In genomic region chr16:13269905-13270528, GRCh38 we compare ENCODE assay signal across 1 cellular context.
TF ChIP-seq lines count a peak whose summit lies in the region.

No MANE protein-coding gene starts in this region.

TF ChIP-seq in HepG2, 621 proteins besides CTCF, POLR2A, EP300 and RAD21 (continued from another document and continues in another):
- no peak for TF ChIP-seq ZUFSP (CRISPR knock-in tag; IDR thresholded peaks at IDR 0.05; ENCODE audit: borderline replicate concordance)
- no peak for TF ChIP-seq AFF4 (CRISPR knock-in tag; IDR thresholded peaks at IDR 0.05)
- TF ChIP-seq ZNF446 (CRISPR knock-in tag; IDR thresholded peaks at IDR 0.05), result no peak
- no peak for TF ChIP-seq ZNF549 (CRISPR knock-in tag; IDR thresholded peaks at IDR 0.05)
- peak; percentile 99 for TF ChIP-seq TOPORS (CRISPR knock-in tag; IDR thresholded peaks at IDR 0.05)
- 0 out of 2 replicates have a peak, but pooled peaks have one; percentile 20 for TF ChIP-seq MAFF (IDR thresholded peaks at IDR 0.05; ENCODE audit: low read depth, low read length)
- no peak for TF ChIP-seq SMAD9 (CRISPR knock-in tag; IDR thresholded peaks at IDR 0.05)
- TF ChIP-seq NCOA2 (CRISPR knock-in tag; IDR thresholded peaks at IDR 0.05), result peak; percentile 93
- peak; percentile 98 for TF ChIP-seq KDM6A (CRISPR knock-in tag; IDR thresholded peaks at IDR 0.05; ENCODE audit: low read depth)
- peak; percentile 87 for TF ChIP-seq ZNF362 (CRISPR knock-in tag; IDR thresholded peaks at IDR 0.05; ENCODE audit: borderline replicate concordance)
- peak; percentile 65; the same call in 1 of the 2 replicates for TF ChIP-seq MYC (CRISPR knock-in tag; IDR thresholded peaks at IDR 0.05; ENCODE audit: borderline replicate concordance)
- TF ChIP-seq ATF7-NPFF (CRISPR knock-in tag; IDR thresholded peaks at IDR 0.05; ENCODE audit: low read depth), result no peak; the same call in 1 of the 2 replicates
- peak; percentile 85; the same call in 1 of the 2 replicates for TF ChIP-seq ZNF460 (CRISPR knock-in tag; IDR thresholded peaks at IDR 0.05; ENCODE audit: borderline replicate concordance)
- peak; percentile 85; the same call in 1 of the 2 replicates for TF ChIP-seq ZC3H13 (CRISPR knock-in tag; IDR thresholded peaks at IDR 0.05)
- TF ChIP-seq NFKBIZ (CRISPR knock-in tag; IDR thresholded peaks at IDR 0.05), result peak; percentile 64; the same call in 1 of the 2 replicates
- peak; percentile 99 for TF ChIP-seq HDAC2 (CRISPR knock-in tag; IDR thresholded peaks at IDR 0.05)
- TF ChIP-seq ZNF414 (CRISPR knock-in tag; IDR thresholded peaks at IDR 0.05), result peak; percentile 97
- peak; percentile 73 for TF ChIP-seq UBTF (CRISPR knock-in tag; IDR thresholded peaks at IDR 0.05)
- TF ChIP-seq ZBTB14 (CRISPR knock-in tag; IDR thresholded peaks at IDR 0.05), result no peak
- TF ChIP-seq NFKB2 (CRISPR knock-in tag; IDR thresholded peaks at IDR 0.05; ENCODE audit: borderline replicate concordance), result no peak
- peak; percentile 88 for TF ChIP-seq MEF2D (CRISPR knock-in tag; IDR thresholded peaks at IDR 0.05)
- TF ChIP-seq GMEB2 (CRISPR knock-in tag; IDR thresholded peaks at IDR 0.05; ENCODE audit: low read depth), result no peak
- peak; percentile 50; the same call in 1 of the 2 replicates for TF ChIP-seq ZNF784 (CRISPR knock-in tag; IDR thresholded peaks at IDR 0.05; ENCODE audit: borderline replicate concordance)
- TF ChIP-seq NFE2L2 (IDR thresholded peaks at IDR 0.05; ENCODE audit: low read length), result no peak
- TF ChIP-seq KDM5B (CRISPR knock-in tag; IDR thresholded peaks at IDR 0.05; ENCODE audit: borderline replicate concordance), result no peak
- TF ChIP-seq NR2F2 (IDR thresholded peaks at IDR 0.05; ENCODE audit: borderline replicate concordance, low read depth), result peak; percentile 92
- TF ChIP-seq KDM4B (CRISPR knock-in tag; IDR thresholded peaks at IDR 0.05), result peak; percentile 92; the same call in 1 of the 2 replicates
- peak; percentile 46 for TF ChIP-seq TFDP2 (CRISPR knock-in tag; IDR thresholded peaks at IDR 0.05)
- no peak; the same call in 1 of the 2 replicates for TF ChIP-seq ZNF598 (CRISPR knock-in tag; IDR thresholded peaks at IDR 0.05; ENCODE audit: borderline replicate concordance)
- TF ChIP-seq ELF4 (CRISPR knock-in tag; IDR thresholded peaks at IDR 0.05; ENCODE audit: borderline replicate concordance), result peak; percentile 51; the same call in 1 of the 2 replicates
- peak; percentile 49; the same call in 1 of the 2 replicates for TF ChIP-seq AHR (CRISPR knock-in tag; IDR thresholded peaks at IDR 0.05)
- peak; percentile 99 for TF ChIP-seq ZBED4 (CRISPR knock-in tag; IDR thresholded peaks at IDR 0.05; ENCODE audit: borderline replicate concordance)
- 0 out of 2 replicates have a peak, but pooled peaks have one; percentile 50 for TF ChIP-seq TCF7 (IDR thresholded peaks at IDR 0.05; ENCODE audit: low read depth)
- TF ChIP-seq PAX8 (CRISPR knock-in tag; IDR thresholded peaks at IDR 0.05; ENCODE audit: borderline replicate concordance), result 0 out of 2 replicates have a peak, but pooled peaks have one; percentile 84
- TF ChIP-seq ETV6 (CRISPR knock-in tag; conservative IDR thresholded peaks at IDR 0.05), result peak; percentile 66; the same call in 1 of the 2 replicates
- peak; percentile 88 for TF ChIP-seq GTF3A (CRISPR knock-in tag; conservative IDR thresholded peaks at IDR 0.05)
- TF ChIP-seq CREM (IDR thresholded peaks at IDR 0.05), result peak; percentile 89
- TF ChIP-seq CREM (CRISPR knock-in tag; IDR thresholded peaks at IDR 0.05), result no peak
- TF ChIP-seq SALL1 (CRISPR knock-in tag; IDR thresholded peaks at IDR 0.05), result peak; percentile 100
